ENCODE assay signal across 2 cellular contexts in genomic region chr19:35915508-35915907, GRCh38.
TF ChIP-seq lines count a peak whose summit lies in the region.

No MANE protein-coding gene starts in this region.

TF ChIP-seq in A549, 52 proteins besides CTCF, POLR2A, EP300 and RAD21:
- TF ChIP-seq BHLHE40 (IDR thresholded peaks at IDR 0.05; ENCODE audit: low read depth, low read length) (no peak), POLR2AphosphoS2 (conservative IDR thresholded peaks at IDR 0.05; ENCODE audit: low read length) (no peak), PHF8 (IDR thresholded peaks at IDR 0.05; ENCODE audit: borderline replicate concordance, low read depth) (no peak), ATOH8 (CRISPR knock-in tag; IDR thresholded peaks at IDR 0.05; ENCODE audit: low read depth) (no peak), EHMT2 (IDR thresholded peaks at IDR 0.05; ENCODE audit: low read depth) (no peak), HDAC2 (IDR thresholded peaks at IDR 0.05) (no peak), CBX8 (IDR thresholded peaks at IDR 0.05) (no peak), NPAS2 (CRISPR knock-in tag; IDR thresholded peaks at IDR 0.05; ENCODE audit: borderline replicate concordance) (no peak), MYC (IDR thresholded peaks at IDR 0.05; ENCODE audit: borderline replicate concordance, low read length) (no peak), KDM1A (IDR thresholded peaks at IDR 0.05; ENCODE audit: low read depth) (no peak), RARB (CRISPR knock-in tag; IDR thresholded peaks at IDR 0.05) (no peak), TP53 (CRISPR knock-in tag; IDR thresholded peaks at IDR 0.05) (no peak), MAZ (IDR thresholded peaks at IDR 0.05; ENCODE audit: borderline replicate concordance, low read depth, low read length) (no peak), BCL3 (IDR thresholded peaks at IDR 0.05) (no peak)
- TF ChIP-seq, protein P1, sequence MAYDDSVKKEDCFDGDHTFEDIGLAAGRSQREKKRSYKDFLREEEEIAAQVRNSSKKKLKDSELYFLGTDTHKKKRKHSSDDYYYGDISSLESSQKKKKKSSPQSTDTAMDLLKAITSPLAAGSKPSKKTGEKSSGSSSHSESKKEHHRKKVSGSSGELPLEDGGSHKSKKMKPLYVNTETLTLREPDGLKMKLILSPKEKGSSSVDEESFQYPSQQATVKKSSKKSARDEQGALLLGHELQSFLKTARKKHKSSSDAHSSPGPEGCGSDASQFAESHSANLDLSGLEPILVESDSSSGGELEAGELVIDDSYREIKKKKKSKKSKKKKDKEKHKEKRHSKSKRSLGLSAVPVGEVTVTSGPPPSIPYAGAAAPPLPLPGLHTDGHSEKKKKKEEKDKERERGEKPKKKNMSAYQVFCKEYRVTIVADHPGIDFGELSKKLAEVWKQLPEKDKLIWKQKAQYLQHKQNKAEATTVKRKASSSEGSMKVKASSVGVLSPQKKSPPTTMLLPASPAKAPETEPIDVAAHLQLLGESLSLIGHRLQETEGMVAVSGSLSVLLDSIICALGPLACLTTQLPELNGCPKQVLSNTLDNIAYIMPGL (CRISPR knock-in tag; IDR thresholded peaks at IDR 0.05; ENCODE audit: borderline replicate concordance): no peak

TF ChIP-seq in GM12878, 131 proteins besides CTCF, POLR2A, EP300 and RAD21:
- peak; percentile 77 to 79 for TF ChIP-seq BHLHE40 (IDR thresholded peaks at IDR 0.05; ENCODE audit: borderline replicate concordance in 1 of 2, low read depth in 2 of 2, low read length in 1 of 2)
- peak; percentile 56; the same call in 1 of the 2 replicates for TF ChIP-seq SPI1 (IDR thresholded peaks at IDR 0.05; ENCODE audit: borderline replicate concordance, insufficient read depth, low read depth, low read length)
- TF ChIP-seq, protein P2, sequence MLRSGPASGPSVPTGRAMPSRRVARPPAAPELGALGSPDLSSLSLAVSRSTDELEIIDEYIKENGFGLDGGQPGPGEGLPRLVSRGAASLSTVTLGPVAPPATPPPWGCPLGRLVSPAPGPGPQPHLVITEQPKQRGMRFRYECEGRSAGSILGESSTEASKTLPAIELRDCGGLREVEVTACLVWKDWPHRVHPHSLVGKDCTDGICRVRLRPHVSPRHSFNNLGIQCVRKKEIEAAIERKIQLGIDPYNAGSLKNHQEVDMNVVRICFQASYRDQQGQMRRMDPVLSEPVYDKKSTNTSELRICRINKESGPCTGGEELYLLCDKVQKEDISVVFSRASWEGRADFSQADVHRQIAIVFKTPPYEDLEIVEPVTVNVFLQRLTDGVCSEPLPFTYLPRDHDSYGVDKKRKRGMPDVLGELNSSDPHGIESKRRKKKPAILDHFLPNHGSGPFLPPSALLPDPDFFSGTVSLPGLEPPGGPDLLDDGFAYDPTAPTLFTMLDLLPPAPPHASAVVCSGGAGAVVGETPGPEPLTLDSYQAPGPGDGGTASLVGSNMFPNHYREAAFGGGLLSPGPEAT (IDR thresholded peaks at IDR 0.05; ENCODE audit: low read depth): peak; percentile 80
- TF ChIP-seq POU2F2 (IDR thresholded peaks at IDR 0.05; ENCODE audit: borderline replicate concordance, low read depth, low read length): 0 out of 3 replicates have a peak, but pooled peaks have one; percentile 30
- TF ChIP-seq BCL3 (IDR thresholded peaks at IDR 0.05; ENCODE audit: borderline replicate concordance, insufficient read depth, low read depth, low read length, poor library complexity, severe bottlenecking): no peak
- TF ChIP-seq DPF2 (IDR thresholded peaks at IDR 0.05): 0 out of 2 replicates have a peak, but pooled peaks have one; percentile 24
- TF ChIP-seq MEF2B (IDR thresholded peaks at IDR 0.05; ENCODE audit: partially characterized antibody, poor library complexity, severe bottlenecking): peak; percentile 23
- TF ChIP-seq SMAD5 (IDR thresholded peaks at IDR 0.05; ENCODE audit: low read depth): no peak
- TF ChIP-seq ZNF384 (IDR thresholded peaks at IDR 0.05; ENCODE audit: borderline replicate concordance, low read depth, low read length): no peak
- TF ChIP-seq, protein P3, sequence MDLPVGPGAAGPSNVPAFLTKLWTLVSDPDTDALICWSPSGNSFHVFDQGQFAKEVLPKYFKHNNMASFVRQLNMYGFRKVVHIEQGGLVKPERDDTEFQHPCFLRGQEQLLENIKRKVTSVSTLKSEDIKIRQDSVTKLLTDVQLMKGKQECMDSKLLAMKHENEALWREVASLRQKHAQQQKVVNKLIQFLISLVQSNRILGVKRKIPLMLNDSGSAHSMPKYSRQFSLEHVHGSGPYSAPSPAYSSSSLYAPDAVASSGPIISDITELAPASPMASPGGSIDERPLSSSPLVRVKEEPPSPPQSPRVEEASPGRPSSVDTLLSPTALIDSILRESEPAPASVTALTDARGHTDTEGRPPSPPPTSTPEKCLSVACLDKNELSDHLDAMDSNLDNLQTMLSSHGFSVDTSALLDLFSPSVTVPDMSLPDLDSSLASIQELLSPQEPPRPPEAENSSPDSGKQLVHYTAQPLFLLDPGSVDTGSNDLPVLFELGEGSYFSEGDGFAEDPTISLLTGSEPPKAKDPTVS (IDR thresholded peaks at IDR 0.05; ENCODE audit: low read depth, low read length): no peak
- peak; percentile 60 for TF ChIP-seq IKZF1 (conservative IDR thresholded peaks at IDR 0.05)
- TF ChIP-seq TBL1XR1 (IDR thresholded peaks at IDR 0.05; ENCODE audit: low read depth, low read length): no peak
- TF ChIP-seq POLR2AphosphoS5 (IDR thresholded peaks at IDR 0.05; ENCODE audit: low read length): peak; percentile 62; the same call in 1 of the 2 replicates
- TF ChIP-seq BCL11A (IDR thresholded peaks at IDR 0.05; ENCODE audit: low read depth, low read length): peak; percentile 26; the same call in 1 of the 2 replicates
- TF ChIP-seq, protein P4, sequence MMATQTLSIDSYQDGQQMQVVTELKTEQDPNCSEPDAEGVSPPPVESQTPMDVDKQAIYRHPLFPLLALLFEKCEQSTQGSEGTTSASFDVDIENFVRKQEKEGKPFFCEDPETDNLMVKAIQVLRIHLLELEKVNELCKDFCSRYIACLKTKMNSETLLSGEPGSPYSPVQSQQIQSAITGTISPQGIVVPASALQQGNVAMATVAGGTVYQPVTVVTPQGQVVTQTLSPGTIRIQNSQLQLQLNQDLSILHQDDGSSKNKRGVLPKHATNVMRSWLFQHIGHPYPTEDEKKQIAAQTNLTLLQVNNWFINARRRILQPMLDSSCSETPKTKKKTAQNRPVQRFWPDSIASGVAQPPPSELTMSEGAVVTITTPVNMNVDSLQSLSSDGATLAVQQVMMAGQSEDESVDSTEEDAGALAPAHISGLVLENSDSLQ (IDR thresholded peaks at IDR 0.05): 0 out of 2 replicates have a peak, but pooled peaks have one; percentile 4
- TF ChIP-seq MTA2 (IDR thresholded peaks at IDR 0.05; ENCODE audit: low read depth): peak; percentile 57
- no peak for TF ChIP-seq STAT1 (conservative IDR thresholded peaks at IDR 0.05)
- TF ChIP-seq JUNB (IDR thresholded peaks at IDR 0.05): no peak
- TF ChIP-seq RUNX3 (IDR thresholded peaks at IDR 0.05; ENCODE audit: low read length): peak; percentile 26; the same call in 1 of the 2 replicates
- no peak for TF ChIP-seq CREB1 (IDR thresholded peaks at IDR 0.05; ENCODE audit: low read depth)
- TF ChIP-seq IKZF2 (IDR thresholded peaks at IDR 0.05): peak in 1 of 2 experiments; percentile 41; a peak in 2 of 4 replicates
- no peak for TF ChIP-seq RCOR1 (conservative IDR thresholded peaks at IDR 0.05; ENCODE audit: low read depth, low read length)
TF ChIP-seq in GM12878: peak in this region for 13.
